Comparison of ENCODE assay signal across 18 cellular contexts in the genomic region with DNA sequence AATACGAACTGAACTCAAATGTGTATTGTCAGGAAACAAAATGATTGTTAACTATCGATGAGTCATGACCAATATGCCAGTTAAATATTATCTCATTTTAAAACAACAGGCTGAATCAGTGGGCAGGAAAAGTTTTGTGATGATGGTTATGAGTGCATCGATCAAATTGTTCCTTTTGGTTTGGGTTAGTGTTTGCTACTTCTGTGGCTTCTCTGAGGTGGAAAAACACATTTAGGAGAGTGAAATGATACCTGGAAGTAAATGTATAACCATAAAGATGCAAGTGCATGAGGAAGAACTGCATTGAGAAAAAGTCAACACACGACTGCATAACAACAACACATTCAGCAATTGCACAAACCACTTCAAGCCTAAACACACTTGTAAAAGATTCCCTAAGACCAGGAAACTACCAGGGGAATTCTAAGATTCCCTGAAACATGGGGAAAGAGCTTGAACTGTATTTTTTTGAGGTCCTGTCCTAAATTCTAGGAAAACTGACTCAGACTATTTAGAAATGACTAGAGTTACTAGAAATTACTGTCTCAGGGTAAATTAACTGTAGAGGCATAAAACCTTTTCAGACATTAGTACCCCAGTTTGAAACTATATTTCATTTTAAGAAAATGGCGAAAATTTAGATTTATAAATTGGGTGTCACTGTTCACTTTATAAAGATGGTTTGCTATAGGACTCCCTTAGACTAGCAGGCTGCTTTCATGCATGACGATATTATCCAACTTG. TPM values are rescaled to one million over a fixed set of nuclear protein-coding genes. Genes with fewer than 3 reads are reported as not detected.
DNase-seq lines count a peak whose midpoint lies in the region; ATAC-seq and TF ChIP-seq lines count a peak whose summit lies in the region.
"Had no signal": no experiment of that assay in that cellular context is flagged by ENCODE, and none has a peak within 500 bp of the region (broad histone marks: within the 10 kb centered on the region; RNA-seq: fewer than 3 reads in every experiment).

No MANE protein-coding gene starts in this region.

- peak overlapping the region; percentile 85 for H3K27ac Mint-ChIP-seq in activated CD4-positive, alpha-beta T cell treated with anti-CD3 and anti-CD28 coated beads, Interleukin-2, amount 10 ng/mL, durations not matched to agents 24 days and 14 days
- peak overlapping the region; percentile 83 for H3K27ac Mint-ChIP-seq in activated T-helper 17 cell treated with anti-CD3 and anti-CD28 coated beads, Interleukin-2, amount 50 U/mL, for 72 hours
- H3K27ac Mint-ChIP-seq: activated naive CD4-positive, alpha-beta T cell treated with anti-CD3 and anti-CD28 coated beads for 36 hours; CD14-positive monocyte had no signal

- TF ChIP-seq CTCF in osteoblast (IDR thresholded peaks at IDR 0.05; ENCODE audit: extremely low read depth, low read depth, low read length), result no peak

- peak overlapping the region; percentile 19 for H3K4me3 Mint-ChIP-seq in activated CD4-positive, alpha-beta T cell treated with anti-CD3 and anti-CD28 coated beads, Interleukin-2, amount 10 ng/mL, durations not matched to agents 24 days and 14 days
- H3K4me3 Mint-ChIP-seq in activated T-helper 17 cell treated with anti-CD3 and anti-CD28 coated beads, Interleukin-2, amount 50 U/mL, for 72 hours, result peak overlapping the region; percentile 40
- H3K4me3 Mint-ChIP-seq: activated naive CD4-positive, alpha-beta T cell treated with anti-CD3 and anti-CD28 coated beads for 36 hours; CD14-positive monocyte had no signal

- no peak for DNase-seq in activated CD4-positive, alpha-beta T cell treated with anti-CD3 and anti-CD28 coated beads, Interleukin-2, amount 10 ng/mL, durations not matched to agents 24 days and 14 days
- DNase-seq in activated CD4-positive, alpha-beta T cell treated with anti-CD3 and anti-CD28 coated beads, Interleukin-2, amount 50 U/mL, for 48 hours, result no peak
- no peak for DNase-seq in osteoblast (ENCODE audit: insufficient read length, low spot score, missing footprints)
- DNase-seq in NCI-H2227 (lab: John Stamatoyannopoulos, UW; ENCODE audit: unreplicated experiment), result no peak
- DNase-seq in left ventricle myocardium superior, result no peak
- DNase-seq: activated naive CD4-positive, alpha-beta T cell treated with anti-CD3 and anti-CD28 coated beads for 36 hours; hypothalamus; NCI-H1092 treated with DMSO at 0.1 percent for 48 hours; NCI-H2081 treated with DMSO at 0.1 percent for 48 hours; NCI-H524 treated with DMSO at 0.1 percent for 48 hours; Right ventricle myocardium superior; stimulated activated CD4-positive, alpha-beta T cell treated with anti-CD3 and anti-CD28 coated beads, Interleukin-12 subunit alpha, Interleukin-12 subunit beta, amount 100 ng/mL, for 4 hours had no signal

- H3K27me3 ChIP-seq in osteoblast (ENCODE audit: insufficient read depth, low read length), result no peaks in the 10 kb centered on the region
- H3K27me3 ChIP-seq: tibial nerve had no signal

- no peaks in the 10 kb centered on the region for H3K36me3 ChIP-seq in osteoblast (ENCODE audit: insufficient read depth, low read length)
- H3K36me3 ChIP-seq: tibial nerve had no signal

- H3K27me3 Mint-ChIP-seq in activated CD4-positive, alpha-beta T cell treated with anti-CD3 and anti-CD28 coated beads, Interleukin-2, amount 10 ng/mL, durations not matched to agents 24 days and 14 days, result no peaks in the 10 kb centered on the region
- H3K27me3 Mint-ChIP-seq in activated T-helper 17 cell treated with anti-CD3 and anti-CD28 coated beads, Interleukin-2, amount 50 U/mL, for 72 hours, result no peaks in the 10 kb centered on the region

- no peak overlapping the region for H2AFZ ChIP-seq in osteoblast (ENCODE audit: low read length)

- peak overlapping the region; percentile 22 for H3K4me2 ChIP-seq in osteoblast (ENCODE audit: insufficient read depth, low read length)
- H3K4me2 ChIP-seq: KMS-11 had no signal

- peaks cover 17% of the 10 kb centered on the region for H3K36me3 Mint-ChIP-seq in activated CD4-positive, alpha-beta T cell treated with anti-CD3 and anti-CD28 coated beads, Interleukin-2, amount 10 ng/mL, durations not matched to agents 24 days and 14 days (ENCODE audit: low read depth)
- H3K36me3 Mint-ChIP-seq in activated T-helper 17 cell treated with anti-CD3 and anti-CD28 coated beads, Interleukin-2, amount 50 U/mL, for 72 hours (ENCODE audit: low read depth), result peaks cover 5% of the 10 kb centered on the region

- H3K4me1 Mint-ChIP-seq in activated CD4-positive, alpha-beta T cell treated with anti-CD3 and anti-CD28 coated beads, Interleukin-2, amount 10 ng/mL, durations not matched to agents 24 days and 14 days, result peaks cover 26% of the 10 kb centered on the region
- H3K4me1 Mint-ChIP-seq in activated T-helper 17 cell treated with anti-CD3 and anti-CD28 coated beads, Interleukin-2, amount 50 U/mL, for 72 hours, result peaks cover 12% of the 10 kb centered on the region
- H3K4me1 Mint-ChIP-seq: CD14-positive monocyte had no signal

- H3K9me3 ChIP-seq in osteoblast (ENCODE audit: low read depth, low read length), result no peaks in the 10 kb centered on the region

- H3K4me1 ChIP-seq in osteoblast (ENCODE audit: insufficient read depth, low read length), result peaks cover 3% of the 10 kb centered on the region
- H3K4me1 ChIP-seq: tibial nerve had no signal

- intact Hi-C loops in activated CD4-positive, alpha-beta T cell treated with anti-CD3 and anti-CD28 coated beads, Interleukin-2, amount 10 ng/mL, durations not matched to agents 24 days and 14 days (cut with micrococcal nuclease), result loop anchor here (1.0 to 5.0 kb wide), 7 partner anchors 16 to 223 kb away; no protein-coding TSS in a partner anchor
- intact Hi-C loops in left ventricle myocardium superior (cut with micrococcal nuclease), result no loop called here

- H3K27ac ChIP-seq in osteoblast (ENCODE audit: low read depth, low read length), result no peak overlapping the region
- H3K27ac ChIP-seq: KMS-11, tibial nerve had no signal

- peaks cover 2% of the 10 kb centered on the region for H3K79me2 ChIP-seq in osteoblast (ENCODE audit: insufficient read depth, low read length)

- H3K4me3 ChIP-seq in osteoblast (ENCODE audit: insufficient read depth, low read length), result no peak overlapping the region
- H3K4me3 ChIP-seq: tibial nerve had no signal

- ATAC-seq in GM19468 (IDR thresholded peaks at IDR 0.05; ENCODE audit: extremely low read depth, unreplicated experiment) (peak; percentile 35), left ventricle myocardium superior (no peak), HG02759 (IDR thresholded peaks at IDR 0.05; ENCODE audit: unreplicated experiment) (no peak)
- peak; percentile 89 for ATAC-seq in activated T-helper 17 cell treated with anti-CD3 and anti-CD28 coated beads, Interleukin-2, amount 50 U/mL, for 72 hours (replicated peaks)

- H3K9me3 Mint-ChIP-seq in activated CD4-positive, alpha-beta T cell treated with anti-CD3 and anti-CD28 coated beads, Interleukin-2, amount 10 ng/mL, durations not matched to agents 24 days and 14 days, result no peaks in the 10 kb centered on the region
- H3K9me3 Mint-ChIP-seq in activated T-helper 17 cell treated with anti-CD3 and anti-CD28 coated beads, Interleukin-2, amount 50 U/mL, for 72 hours, result no peaks in the 10 kb centered on the region
- H3K9me3 Mint-ChIP-seq: activated naive CD4-positive, alpha-beta T cell treated with anti-CD3 and anti-CD28 coated beads for 36 hours had no signal

- peaks cover 6% of the 10 kb centered on the region for H4K20me1 ChIP-seq in osteoblast (ENCODE audit: insufficient read depth, low read length)

RNA-seq across cellular contexts. Expression of a gene that starts 44.8 kb away (rescaled TPM):
- 63.3 and 66.9 TPM in 2 replicates for total RNA-seq in activated CD4-positive, alpha-beta T cell treated with anti-CD3 and anti-CD28 coated beads, Interleukin-2, amount 10 ng/mL, durations not matched to agents 24 days and 14 days
- total RNA-seq in activated T-helper 17 cell treated with anti-CD3 and anti-CD28 coated beads, Interleukin-2, amount 50 U/mL, for 72 hours, result 10 to 100 TPM; 26.3 to 40.3 TPM
- total RNA-seq in osteoblast, result 8.3 and 8.8 TPM in 2 replicates
- 2.9 TPM for total RNA-seq in left ventricle myocardium superior

Comparison
In these comparisons a context has a peak if more than half of its experiments do, and no peak if none do; other contexts are left out.
1. ATAC-seq: peak in GM19468 (single experiment) and activated T-helper 17 cell treated with anti-CD3 and anti-CD28 coated beads, Interleukin-2, amount 50 U/mL, for 72 hours (single experiment); none in left ventricle myocardium superior (single experiment) and HG02759 (single experiment).